ENCODE assay signal across 9 cellular contexts in genomic region chr11:74255741-74256369, GRCh38. TPM values are rescaled to one million over a fixed set of nuclear protein-coding genes. Genes with fewer than 3 reads are reported as not detected.
DNase-seq lines count a peak whose midpoint lies in the region; ATAC-seq and TF ChIP-seq lines count a peak whose summit lies in the region.
"Had no signal": no experiment of that assay in that cellular context is flagged by ENCODE, and none has a peak within 500 bp of the region (broad histone marks: within the 10 kb centered on the region; RNA-seq: fewer than 3 reads in every experiment).

No MANE protein-coding gene starts in this region.

- H3K27me3 Mint-ChIP-seq in progenitor cell of endocrine pancreas = no peaks in the 10 kb centered on the region
- H3K27me3 Mint-ChIP-seq: activated naive CD4-positive, alpha-beta T cell treated with anti-CD3 and anti-CD28 coated beads, Interleukin-2, amount 50 U/mL, for 24 hours had no signal

- no peak overlapping the region for H3K4me3 Mint-ChIP-seq in progenitor cell of endocrine pancreas (ENCODE audit: low read depth)
- H3K4me3 Mint-ChIP-seq: activated naive CD4-positive, alpha-beta T cell treated with anti-CD3 and anti-CD28 coated beads, Interleukin-2, amount 50 U/mL, for 24 hours had no signal

- peaks cover 10% of the 10 kb centered on the region for H3K36me3 Mint-ChIP-seq in progenitor cell of endocrine pancreas (ENCODE audit: insufficient read depth)

- no peak overlapping the region for H3K4me2 ChIP-seq in DND-41 (ENCODE audit: insufficient read depth, low read length)

- H3K4me1 Mint-ChIP-seq in progenitor cell of endocrine pancreas (ENCODE audit: low read depth) = no peaks in the 10 kb centered on the region

- no peaks in the 10 kb centered on the region for H3K79me2 ChIP-seq in DND-41 (ENCODE audit: insufficient read depth, low read length)

- in situ Hi-C loops in KBM-7 (cut with MboI; ENCODE audit: low pct_unique_long_range_greater_than_20kb, low sequenced_read_pairs) = loop anchor here (25.0 kb wide), 1 partner anchor 306 kb away; no protein-coding TSS in a partner anchor

- DNase-seq in DND-41 (peak; percentile 58), KBM-7 (peak; percentile 86), RWPE1 (ENCODE audit: low spot score) (peak; percentile 79), glomerular visceral epithelial cell (ENCODE audit: extremely low spot score) (peak; percentile 67), progenitor cell of endocrine pancreas (ENCODE audit: low spot score, unreplicated experiment) (no peak)
- DNase-seq in activated gamma-delta T cell treated with anti-CD3 and anti-CD28 coated beads, Interleukin-2, amount 50 U/mL, for 16 hours (ENCODE audit: low read depth) = peak; percentile 28

- H3K4me1 ChIP-seq in DND-41 (ENCODE audit: insufficient read depth, low read length) = no peaks in the 10 kb centered on the region

- ATAC-seq in DND-41 (ENCODE audit: insufficient read depth, low read depth) (peak; percentile 82), GM21786 (IDR thresholded peaks at IDR 0.05; ENCODE audit: unreplicated experiment) (no peak), HG02973 (IDR thresholded peaks at IDR 0.05; ENCODE audit: unreplicated experiment) (no peak)

- POLR2A ChIA-PET in RWPE1 (lab: Yijun Ruan, JAX; ENCODE audit: low non-redundant PET) = no interaction called here

- H3K27ac Mint-ChIP-seq in progenitor cell of endocrine pancreas = no peak overlapping the region
- H3K27ac Mint-ChIP-seq: activated naive CD4-positive, alpha-beta T cell treated with anti-CD3 and anti-CD28 coated beads, Interleukin-2, amount 50 U/mL, for 24 hours had no signal

- no peaks in the 10 kb centered on the region for H3K9me3 Mint-ChIP-seq in progenitor cell of endocrine pancreas (ENCODE audit: low read depth)
- H3K9me3 Mint-ChIP-seq: activated naive CD4-positive, alpha-beta T cell treated with anti-CD3 and anti-CD28 coated beads, Interleukin-2, amount 50 U/mL, for 24 hours had no signal

- H3K4me3 ChIP-seq in DND-41 (ENCODE audit: low read depth in 1 of 2, low read length in 2 of 2) = no peak overlapping the region

- no peak overlapping the region for H2AFZ ChIP-seq in DND-41 (ENCODE audit: low read depth, low read length)

- CTCF ChIA-PET in RWPE1 (lab: Yijun Ruan, JAX) = interaction anchor here (0.6 to 2.1 kb wide), 11 partner anchors 9 to 920 kb away, joined by 3 to 25 read pairs (median 6); no protein-coding TSS in a partner anchor

- peak; percentile 97 for TF ChIP-seq CTCF in DND-41 (IDR thresholded peaks at IDR 0.05; ENCODE audit: borderline replicate concordance, extremely low read depth, low read length, poor library complexity, severe bottlenecking)
- TF ChIP-seq CTCF in RWPE1 (conservative IDR thresholded peaks at IDR 0.05; ENCODE audit: low read depth) = peak; percentile 91
- peak; percentile 93 for TF ChIP-seq CTCF in progenitor cell of endocrine pancreas (IDR thresholded peaks at IDR 0.05; ENCODE audit: unreplicated experiment)

- H3K27ac ChIP-seq in DND-41 (ENCODE audit: low read length) (no peak overlapping the region), RWPE1 (no peak overlapping the region)

- peaks cover 41% of the 10 kb centered on the region for H3K36me3 ChIP-seq in DND-41 (ENCODE audit: insufficient read depth, low read length)

- 0 out of 2 replicates have a peak, but pooled peaks cover 2% of the 10 kb centered on the region for H4K20me1 ChIP-seq in DND-41 (ENCODE audit: insufficient read depth, low read length)

- no peaks in the 10 kb centered on the region for H3K27me3 ChIP-seq in DND-41 (ENCODE audit: insufficient read depth, low read length, poor library complexity)

- peaks cover 3% of the 10 kb centered on the region for H3K9me3 ChIP-seq in DND-41 (ENCODE audit: insufficient read depth, low read length, severe bottlenecking)

- H3K9ac ChIP-seq in DND-41 (ENCODE audit: low read depth, low read length) = no peak overlapping the region

RNA-seq across cellular contexts. Expression of gene P4HA3, which starts 55.6 kb away (rescaled TPM):
- total RNA-seq in progenitor cell of endocrine pancreas = 0.17 TPM in 1 of 2 replicates, not detected in the other
